In the genomic region with DNA sequence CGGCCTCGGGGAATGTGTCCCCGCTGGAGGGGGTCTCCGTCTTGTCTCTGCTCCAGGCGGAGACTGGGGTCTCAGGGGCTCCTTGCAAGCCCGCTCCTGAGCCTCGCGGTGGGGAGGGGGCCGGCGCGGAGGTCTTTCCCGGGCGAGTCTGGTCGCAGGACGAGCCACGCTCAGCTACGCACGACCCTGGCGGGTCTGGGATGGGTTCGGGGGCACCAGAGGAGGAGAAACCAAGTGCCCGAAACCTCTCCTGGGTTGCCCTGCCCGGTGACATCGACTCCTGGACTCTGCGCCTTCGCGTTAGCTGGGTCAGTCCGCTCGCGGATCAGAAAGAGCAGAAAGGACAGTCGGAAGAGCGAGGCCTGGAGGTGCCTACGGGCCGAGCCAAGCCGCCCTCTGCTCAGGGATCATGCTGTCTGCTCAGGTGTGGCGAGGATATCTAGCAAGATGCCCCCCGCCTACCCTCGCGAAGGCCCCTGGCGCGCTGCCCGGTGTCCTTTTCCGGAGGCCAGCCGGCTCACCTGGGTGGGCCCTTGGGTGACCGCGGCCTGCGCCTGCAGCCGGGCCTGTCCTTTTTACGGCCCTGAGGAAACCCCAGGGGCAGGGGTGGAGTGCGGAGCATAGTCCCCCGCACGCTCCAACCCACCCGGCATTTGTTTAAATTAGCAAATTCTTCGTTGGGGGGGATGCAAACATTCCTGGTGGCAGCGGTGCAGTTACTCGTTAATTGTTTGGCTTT, we compare ENCODE assay signal across 10 cellular contexts. TPM values are rescaled to one million over a fixed set of nuclear protein-coding genes. Genes with fewer than 3 reads are reported as not detected.
DNase-seq lines count a peak whose midpoint lies in the region; ATAC-seq and TF ChIP-seq lines count a peak whose summit lies in the region.
"Had no signal": no experiment of that assay in that cellular context is flagged by ENCODE, and none has a peak within 500 bp of the region (broad histone marks: within the 10 kb centered on the region; RNA-seq: fewer than 3 reads in every experiment).

No MANE protein-coding gene starts in this region.

- CTCF ChIA-PET in activated CD8-positive, alpha-beta T cell treated with anti-CD3 and anti-CD28 coated beads, Interleukin-2, amount 10 ng/mL, durations not matched to agents 7 days and 5 days (lab: Charles Lee), result interaction anchor here (0.9 kb wide), 1 partner anchor 124 kb away, joined by 3 read pairs; no protein-coding TSS in a partner anchor

- no peaks in the 10 kb centered on the region for H3K4me1 Mint-ChIP-seq in T-helper 2 cell treated with Interferon-gamma antibody and Interleukin-4, amounts not matched to agents 5 μg/mL and 100 μg/mL, for 36 hours (ENCODE audit: low read depth)
- peaks cover 6% of the 10 kb centered on the region for H3K4me1 Mint-ChIP-seq in activated CD8-positive, alpha-beta T cell treated with anti-CD3 and anti-CD28 coated beads, Interleukin-2, amount 10 ng/mL, durations not matched to agents 7 days and 5 days (ENCODE audit: low read depth)

- H3K4me1 ChIP-seq in spleen, result peaks cover 11 to 32% (median 22%) of the 10 kb centered on the region in 6 donors

- no peaks in the 10 kb centered on the region for H3K9me3 Mint-ChIP-seq in T-helper 2 cell treated with Interferon-gamma antibody and Interleukin-4, amounts not matched to agents 5 μg/mL and 100 μg/mL, for 36 hours
- no peaks in the 10 kb centered on the region for H3K9me3 Mint-ChIP-seq in activated CD8-positive, alpha-beta T cell treated with anti-CD3 and anti-CD28 coated beads, Interleukin-2, amount 10 ng/mL, durations not matched to agents 7 days and 5 days (ENCODE audit: insufficient read depth)

- H3K36me3 ChIP-seq in spleen, result no peaks in the 10 kb centered on the region

- H3K4me3 ChIP-seq in iPS-18c (ENCODE audit: insufficient read depth, low read depth, low read length), result peak overlapping the region; percentile 63
- peak overlapping the region in 6 of 8 donors; percentile 2 to 68 (median 24) for H3K4me3 ChIP-seq in spleen
- H3K4me3 ChIP-seq: mucosa of descending colon had no signal

- H3K27ac Mint-ChIP-seq in T-helper 2 cell treated with Interferon-gamma antibody and Interleukin-4, amounts not matched to agents 5 μg/mL and 100 μg/mL, for 36 hours, result no peak overlapping the region
- no peak overlapping the region for H3K27ac Mint-ChIP-seq in activated CD8-positive, alpha-beta T cell treated with anti-CD3 and anti-CD28 coated beads, Interleukin-2, amount 10 ng/mL, durations not matched to agents 7 days and 5 days

- no peak for ATAC-seq in activated CD8-positive, alpha-beta T cell treated with anti-CD3 and anti-CD28 coated beads, Interleukin-2, amount 10 ng/mL, durations not matched to agents 7 days and 5 days
- no peak for ATAC-seq in GM18858 (IDR thresholded peaks at IDR 0.05; ENCODE audit: unreplicated experiment)

- H3K27me3 Mint-ChIP-seq in T-helper 2 cell treated with Interferon-gamma antibody and Interleukin-4, amounts not matched to agents 5 μg/mL and 100 μg/mL, for 36 hours (ENCODE audit: low read depth), result peaks cover 65% of the 10 kb centered on the region
- H3K27me3 Mint-ChIP-seq in activated CD8-positive, alpha-beta T cell treated with anti-CD3 and anti-CD28 coated beads, Interleukin-2, amount 10 ng/mL, durations not matched to agents 7 days and 5 days (ENCODE audit: low read depth), result peaks cover 63% of the 10 kb centered on the region

- TF ChIP-seq CTCF in spleen (IDR thresholded peaks at IDR 0.05 in 8 of 11, conservative IDR thresholded peaks at IDR 0.05 in 3 of 11), result no peak

- TF ChIP-seq POLR2A in spleen (IDR thresholded peaks at IDR 0.05), result no peak

- no peaks in the 10 kb centered on the region for H3K36me3 Mint-ChIP-seq in T-helper 2 cell treated with Interferon-gamma antibody and Interleukin-4, amounts not matched to agents 5 μg/mL and 100 μg/mL, for 36 hours (ENCODE audit: low read depth)
- H3K36me3 Mint-ChIP-seq in activated CD8-positive, alpha-beta T cell treated with anti-CD3 and anti-CD28 coated beads, Interleukin-2, amount 10 ng/mL, durations not matched to agents 7 days and 5 days (ENCODE audit: low read depth), result no peaks in the 10 kb centered on the region

- peak overlapping the region; percentile 68 for H3K4me3 Mint-ChIP-seq in T-helper 2 cell treated with Interferon-gamma antibody and Interleukin-4, amounts not matched to agents 5 μg/mL and 100 μg/mL, for 36 hours
- peak overlapping the region; percentile 58 for H3K4me3 Mint-ChIP-seq in activated CD8-positive, alpha-beta T cell treated with anti-CD3 and anti-CD28 coated beads, Interleukin-2, amount 10 ng/mL, durations not matched to agents 7 days and 5 days

- intact Hi-C loops in spleen (cut with DNase I; ENCODE audit: low total_unique reads), result no loop called here

- DNase-seq in T-helper 2 cell treated with Interferon-gamma antibody and Interleukin-4, amounts not matched to agents 5 μg/mL and 100 μg/mL, for 36 hours (ENCODE audit: low spot score), result no peak
- DNase-seq in T-helper 2 cell (no peak), spleen (no peak), anterior cingulate cortex (lab: John Stamatoyannopoulos, UW) (no peak), GF-D8 (lab: John Stamatoyannopoulos, UW) (no peak)
- DNase-seq in activated CD8-positive, alpha-beta T cell treated with anti-CD3 and anti-CD28 coated beads, Interleukin-2, amount 10 ng/mL, durations not matched to agents 7 days and 5 days, result no peak
- DNase-seq: ACHN had no signal

- POLR2A ChIA-PET in activated CD8-positive, alpha-beta T cell treated with anti-CD3 and anti-CD28 coated beads, Interleukin-2, amount 10 ng/mL, durations not matched to agents 7 days and 5 days (lab: Charles Lee), result no interaction called here

- H3K27me3 ChIP-seq in spleen (replicated peaks in 1 of 7), result peaks cover 0 to 89% (median 39%) of the 10 kb centered on the region in 7 donors

- H3K9me3 ChIP-seq in iPS-18c (ENCODE audit: control insufficient read depth, insufficient read depth, low read length), result peaks cover 4% of the 10 kb centered on the region
- H3K9me3 ChIP-seq in spleen, result peaks cover 0 to 6% (median 3%) of the 10 kb centered on the region in 8 donors
- H3K9me3 ChIP-seq: mucosa of descending colon had no signal

- H3K27ac ChIP-seq in spleen, result no peak overlapping the region

- 27 to 36% (median 31%) methylated on average over 33 to 55 of the region's 55 CpGs for WGBS in spleen, 5 donors

RNA-seq across cellular contexts. Expression of gene SNORC, which starts 58.7 kb away (rescaled TPM):
- total RNA-seq in activated CD8-positive, alpha-beta T cell treated with anti-CD3 and anti-CD28 coated beads, Interleukin-2, amount 10 ng/mL, durations not matched to agents 7 days and 5 days, result 1 to 10 TPM in 1 of 2 experiments, under 1 TPM in 1; 0.99 to 2.2 TPM
- 1 to 10 TPM in 5 of 7 donors, under 1 TPM in 2; 0.68 to 2.9 (median 1.2) TPM for total RNA-seq in spleen
- 1 to 10 TPM in 2 of 3 donors, under 1 TPM in 1; 0.94 to 5.1 (median 1.7) TPM for polyA plus RNA-seq in spleen
